In genomic region chr4:139651282-139652194, GRCh38 we compare ENCODE assay signal across 8 cellular contexts. TPM values are rescaled to one million over a fixed set of nuclear protein-coding genes. Genes with fewer than 3 reads are reported as not detected.
A peak's percentile ranks its signal among the peaks of the same experiment; 100 is the strongest.
DNase-seq lines count a peak whose midpoint lies in the region; ATAC-seq and TF ChIP-seq lines count a peak whose summit lies in the region.

No MANE protein-coding gene starts in this region.

- ATAC-seq in heart left ventricle: peak; percentile 75 to 90 (median 86)

- DNase-seq in GM10248 (ENCODE audit: extremely low spot score) (peak; percentile 58), HCEC 1CT (peak; percentile 43), NCI-H1105 (lab: John Stamatoyannopoulos, UW) (peak; percentile 18), heart left ventricle (peak; percentile 81 to 92 (median 84)), HPDE6-E6E7 (ENCODE audit: extremely low spot score) (no peak)
- DNase-seq in activated naive CD8-positive, alpha-beta T cell treated with anti-CD3 and anti-CD28 coated beads, Interleukin-2, amount 50 U/mL, for 16 hours (ENCODE audit: low read depth, low spot score): peak; percentile 29

- 11 to 16% (median 13%) methylated on average over 13 of the region's 13 CpGs for WGBS in heart left ventricle, 4 donors

- TF ChIP-seq CTCF in GM10248 (IDR thresholded peaks at IDR 0.05; ENCODE audit: control extremely low read depth, extremely low read depth, low read depth, missing control alignments): peak; percentile 93
- TF ChIP-seq CTCF in SU-DHL-6 (IDR thresholded peaks at IDR 0.05; ENCODE audit: insufficient read depth, low read length, poor library complexity, severe bottlenecking): peak; percentile 60
- peak; percentile 85 to 96 (median 92) for TF ChIP-seq CTCF in heart left ventricle (IDR thresholded peaks at IDR 0.05)

- no peaks in the 10 kb centered on the region for H4K20me1 ChIP-seq in SU-DHL-6 (ENCODE audit: low read depth, low read length)

- no peaks in the 10 kb centered on the region for H3F3A ChIP-seq in SU-DHL-6 (ENCODE audit: insufficient read depth)

- no peak overlapping the region for H2AFZ ChIP-seq in SU-DHL-6 (ENCODE audit: low read depth, low read length, severe bottlenecking)

- CTCF ChIA-PET in GM10248 (lab: Yijun Ruan, JAX): interaction anchor here (0.7 to 12.1 kb wide), 25 partner anchors 9 to 622 kb away, joined by 3 to 176 read pairs (median 4); partner anchors contain the start of gene MGST2

- H3K4me3 ChIP-seq in SU-DHL-6 (ENCODE audit: insufficient read depth, low read length, poor library complexity, severe bottlenecking): no peak overlapping the region
- H3K4me3 ChIP-seq in heart left ventricle: peak overlapping the region in 5 of 12 donors; percentile 6 to 43 (median 26)
- peak overlapping the region; percentile 46 for H3K4me3 ChIP-seq in rectal smooth muscle tissue (ENCODE audit: low read length)

- POLR2A ChIA-PET in GM10248 (lab: Yijun Ruan, JAX): no interaction called here

- H3K9me2 ChIP-seq in SU-DHL-6 (replicated peaks; ENCODE audit: insufficient read depth, low read length): no peaks in the 10 kb centered on the region

- intact Hi-C loops in heart left ventricle (cut with DNase I): loop anchor here in 9 of 10 donors (1.0 to 10.0 kb wide), 13 partner anchors 44 to 673 kb away; partner anchors contain the start of gene MAML3 (in 2 of the 9)

- H3K79me2 ChIP-seq in SU-DHL-6 (ENCODE audit: insufficient read depth, low read length): no peaks in the 10 kb centered on the region

- H3K36me3 ChIP-seq in SU-DHL-6 (ENCODE audit: low read length): no peaks in the 10 kb centered on the region
- H3K36me3 ChIP-seq in heart left ventricle: no peaks in the 10 kb centered on the region
- no peaks in the 10 kb centered on the region for H3K36me3 ChIP-seq in rectal smooth muscle tissue (ENCODE audit: control insufficient read depth, insufficient read depth, low read length)

- no peaks in the 10 kb centered on the region for H3K27me3 ChIP-seq in SU-DHL-6 (ENCODE audit: low read length)
- H3K27me3 ChIP-seq in heart left ventricle: no peaks in the 10 kb centered on the region
- no peaks in the 10 kb centered on the region for H3K27me3 ChIP-seq in rectal smooth muscle tissue (ENCODE audit: control insufficient read depth, insufficient read depth, low read length)

- no peak overlapping the region for H3K27ac ChIP-seq in SU-DHL-6 (ENCODE audit: low read depth, low read length)
- H3K27ac ChIP-seq in heart left ventricle: no peak overlapping the region
- H3K27ac ChIP-seq in rectal smooth muscle tissue (ENCODE audit: low read depth, low read length): no peak overlapping the region

- H3K9me3 ChIP-seq in SU-DHL-6 (ENCODE audit: insufficient read depth, low read length) (no peaks in the 10 kb centered on the region), heart left ventricle (no peaks in the 10 kb centered on the region)

- H3K4me1 ChIP-seq in heart left ventricle: peaks cover 0 to 10% (median under 1%) of the 10 kb centered on the region in 12 donors
- H3K4me1 ChIP-seq in rectal smooth muscle tissue (ENCODE audit: control insufficient read depth, insufficient read depth, low read length): no peaks in the 10 kb centered on the region

- no peak overlapping the region for H3K4me2 ChIP-seq in SU-DHL-6 (ENCODE audit: low read depth, low read length, poor library complexity, severe bottlenecking)

- TF ChIP-seq POLR2A in heart left ventricle (IDR thresholded peaks at IDR 0.05): no peak

- H3K9ac ChIP-seq in SU-DHL-6 (ENCODE audit: low read length): no peak overlapping the region
- H3K9ac ChIP-seq in rectal smooth muscle tissue (ENCODE audit: low read length): no peak overlapping the region

RNA-seq across cellular contexts. Expression of gene MGST2, which starts 14.1 kb away (rescaled TPM):
- 100 to 1,000 TPM in 7 of 9 donors, 10 to 100 TPM in 2; 94.7 to 122 (median 105) TPM for total RNA-seq in heart left ventricle
- 100 to 1,000 TPM in 1 of 2 donors, 10 to 100 TPM in 1; 86.6 to 209 TPM for polyA plus RNA-seq in heart left ventricle
